Comparison of ENCODE assay signal across 35 cellular contexts in the genomic region with DNA sequence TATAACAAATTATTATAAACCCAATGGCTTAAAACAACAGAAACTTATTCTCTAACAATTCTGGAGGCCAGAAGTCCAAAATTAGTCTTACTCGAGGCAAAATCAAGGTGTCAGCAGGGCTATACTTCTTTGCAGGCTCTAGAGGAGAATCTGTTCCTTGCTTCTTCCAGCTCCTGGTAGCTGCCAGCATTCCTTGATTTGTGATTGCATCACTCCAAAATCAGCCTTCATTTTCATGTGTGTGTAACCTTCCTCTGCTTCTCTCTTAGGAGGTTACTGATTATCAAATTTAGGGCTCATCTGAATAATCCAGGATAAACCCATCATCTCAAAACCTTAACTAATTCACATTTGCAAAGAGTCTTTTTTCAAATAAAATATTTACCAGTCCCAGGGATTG.
"Had no signal": no experiment of that assay in that cellular context is flagged by ENCODE, and none has a peak within 500 bp of the region (broad histone marks: within the 10 kb centered on the region; RNA-seq: fewer than 3 reads in every experiment).

No MANE protein-coding gene starts in this region.

- DNase-seq: Karpas-422, Kasumi-1, MG63, MM.1S, MV-4-11, NCI-H1048, NCI-H1092, NCI-H1092 treated with DMSO at 0.1 percent for 48 hours, NCI-H1105, NCI-H1105 treated with DMSO at 0.1 percent for 48 hours, NCI-H1417, NCI-H1417 treated with DMSO at 0.1 percent for 48 hours, NCI-H1436, NCI-H1436 treated with DMSO at 0.1 percent for 48 hours, NCI-H146, NCI-H1694, NCI-H1694 treated with DMSO at 0.1 percent for 48 hours, NCI-H187, NCI-H187 treated with DMSO at 0.1 percent for 48 hours, NCI-H1930, NCI-H2029, NCI-H2029 treated with DMSO at 0.1 percent for 48 hours, NCI-H2081, NCI-H2081 treated with DMSO at 0.1 percent for 48 hours, NCI-H2107, NCI-H2171, NCI-H2171 treated with DMSO at 0.1 percent for 48 hours, NCI-H2227 treated with DMSO at 0.1 percent for 48 hours, NCI-H226, NCI-H345, NCI-H446, NCI-H446 treated with DMSO at 0.1 percent for 48 hours, NCI-H510A, NCI-H510A treated with DMSO at 0.1 percent for 48 hours, NCI-H524 had no signal

- H3K36me3 ChIP-seq: MG63 had no signal

- H3K4me3 ChIP-seq: MG63 had no signal

- H3K27me3 ChIP-seq: MG63 had no signal
